ENCODE assay signal across 25 cellular contexts in the genomic region with DNA sequence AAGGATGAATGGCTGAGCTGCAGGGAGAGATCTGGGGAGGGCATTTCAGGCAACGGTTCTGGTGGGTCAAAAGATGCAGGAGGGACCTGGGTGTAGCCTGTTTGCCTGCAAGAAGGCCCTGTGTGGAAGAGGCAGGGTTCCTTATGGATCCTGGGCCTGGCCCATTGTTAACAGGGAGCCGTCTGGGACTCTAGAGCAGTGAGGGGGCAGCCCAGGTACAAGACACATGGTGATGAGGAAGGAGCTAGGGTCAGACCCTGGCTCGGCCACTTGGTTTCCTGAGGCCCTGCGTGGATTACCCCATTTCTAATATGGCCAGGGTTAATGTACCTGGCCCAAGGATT.
"Had no signal": no experiment of that assay in that cellular context is flagged by ENCODE, and none has a peak within 500 bp of the region (broad histone marks: within the 10 kb centered on the region; RNA-seq: fewer than 3 reads in every experiment).

No MANE protein-coding gene starts in this region.

- FAIRE-seq: endometrium, frontal cortex, keratinocyte, urothelium cell line had no signal

- DNase-seq: cerebellar nuclear complex; cortex of kidney; effector memory CD8-positive, alpha-beta T cell; erythroblast; esophagus squamous epithelium; head of caudate nucleus; naive B cell; stimulated activated CD4-positive, alpha-beta T cell treated with anti-CD3 and anti-CD28 coated beads, Interleukin-15, amount 100 ng/mL, for 24 hours; stimulated activated CD4-positive, alpha-beta T cell treated with anti-CD3 and anti-CD28 coated beads, Interleukin-4, amount 100 ng/mL, for 1 hour; stimulated activated CD8-positive, alpha-beta memory T cell treated with anti-CD3 and anti-CD28 coated beads, Interleukin-4, amount 100 ng/mL, for 48 hours; stimulated activated naive CD4-positive, alpha-beta T cell; stimulated activated naive CD8-positive, alpha-beta T cell treated with anti-CD3 and anti-CD28 coated beads, Interleukin-15, amount 100 ng/mL, for 72 hours had no signal

- H3K27ac ChIP-seq: esophagus squamous epithelium, ovary, psoas muscle, suprapubic skin had no signal

- ATAC-seq: effector memory CD8-positive, alpha-beta T cell; left lobe of liver; mucosa of descending colon; natural killer cell treated with Interleukin-12 subunit alpha and Interleukin-12 subunit beta and Interleukin-15 and Interleukin-18, amount 100 ng/mL, for 72 hours; psoas muscle; right cardiac atrium; stimulated activated naive CD8-positive, alpha-beta T cell treated with anti-CD3 and anti-CD28 coated beads, Interleukin-15, amount 100 ng/mL, for 72 hours had no signal

- H3K9me3 ChIP-seq: esophagus squamous epithelium, mucosa of descending colon, ovary, psoas muscle, suprapubic skin had no signal

- H3K4me3 ChIP-seq: esophagus squamous epithelium, lung, mucosa of descending colon, ovary, psoas muscle, skin epidermis, suprapubic skin had no signal

- H3K27me3 ChIP-seq: ovary, suprapubic skin had no signal

- H3K36me3 ChIP-seq: esophagus squamous epithelium, ovary, suprapubic skin had no signal

- H3K4me1 ChIP-seq: psoas muscle had no signal
